Comparison of ENCODE assay signal across 26 cellular contexts in genomic region chr10:126921974-126922525, GRCh38. TPM values are rescaled to one million over a fixed set of nuclear protein-coding genes. Genes with fewer than 3 reads are reported as not detected.
A peak's percentile ranks its signal among the peaks of the same experiment; 100 is the strongest.
DNase-seq lines count a peak whose midpoint lies in the region; ATAC-seq and TF ChIP-seq lines count a peak whose summit lies in the region.
"Had no signal": no experiment of that assay in that cellular context is flagged by ENCODE, and none has a peak within 500 bp of the region (broad histone marks: within the 10 kb centered on the region; RNA-seq: fewer than 3 reads in every experiment).

No MANE protein-coding gene starts in this region.

- H3K27me3 ChIP-seq in AG04450 (ENCODE audit: control insufficient read depth, insufficient read depth, low read length), result no peaks in the 10 kb centered on the region
- no peaks in the 10 kb centered on the region for H3K27me3 ChIP-seq in HCT116 (ENCODE audit: insufficient read depth, low read length)
- no peaks in the 10 kb centered on the region for H3K27me3 ChIP-seq in brain microvascular endothelial cell (replicated peaks)
- H3K27me3 ChIP-seq: BLaER1 treated with 17β-estradiol and CSF1 and Interleukin-3, amounts not matched to agents 10 nM and 100 nM; hepatocyte; right atrium auricular region; upper lobe of left lung had no signal

- 0 out of 2 replicates have a peak, but pooled peaks have one; percentile 25 for ATAC-seq in HCT116
- ATAC-seq: activated T-cell treated with anti-CD3 and anti-CD28 coated beads, Interleukin-2, amount 50 U/mL, for 4 hours; natural killer cell treated with Interleukin-12 subunit alpha and Interleukin-12 subunit beta and Interleukin-15 and Interleukin-18, amount 100 ng/mL, for 72 hours; Panc1; stimulated activated effector memory CD8-positive, alpha-beta T cell treated with anti-CD3 and anti-CD28 coated beads, Interleukin-12 subunit alpha, Interleukin-12 subunit beta, amount 100 ng/mL, for 72 hours had no signal

- H3K9ac ChIP-seq in HCT116 (ENCODE audit: low read length), result no peak overlapping the region
- H3K9ac ChIP-seq: BLaER1 treated with 17β-estradiol and CSF1 and Interleukin-3, amounts not matched to agents 10 nM and 100 nM had no signal

- in situ Hi-C loops in brain microvascular endothelial cell (cut with HindIII; ENCODE audit: low pct_ligation_motif_present, low sequenced_read_pairs), result no loop called here

- H4K20me1 ChIP-seq in HCT116 (ENCODE audit: insufficient read depth), result no peaks in the 10 kb centered on the region
- H4K20me1 ChIP-seq: BLaER1 treated with 17β-estradiol and CSF1 and Interleukin-3, amounts not matched to agents 10 nM and 100 nM had no signal

- H3K36me3 ChIP-seq in HCT116 (ENCODE audit: control insufficient read depth in 1 of 2, insufficient read depth in 2 of 2, low read length in 2 of 2), result no peaks in the 10 kb centered on the region; a peak in 1 of 4 replicates
- peaks cover 4% of the 10 kb centered on the region for H3K36me3 ChIP-seq in brain microvascular endothelial cell (replicated peaks)
- H3K36me3 ChIP-seq: BLaER1 treated with 17β-estradiol and CSF1 and Interleukin-3, amounts not matched to agents 10 nM and 100 nM; right atrium auricular region had no signal

- peaks cover 57% of the 10 kb centered on the region for H3K79me2 ChIP-seq in HCT116 (ENCODE audit: insufficient read depth, low read length)

- peak; percentile 64 for DNase-seq in AG04450 (ENCODE audit: low read depth, low spot score)
- DNase-seq in HCT116 (ENCODE audit: low read depth, low spot score), result peak; percentile 29
- peak; percentile 88 for DNase-seq in brain microvascular endothelial cell
- peak; percentile 41 for DNase-seq in glomerular visceral epithelial cell (ENCODE audit: extremely low spot score)
- no peak for DNase-seq in kidney glomerular epithelial cell (lab: John Stamatoyannopoulos, UW)
- DNase-seq in NCI-H2107 treated with DMSO at 0.1 percent for 48 hours (lab: John Stamatoyannopoulos, UW; ENCODE audit: unreplicated experiment), result no peak
- no peak for DNase-seq in activated T-cell treated with anti-CD3 and anti-CD28 coated beads for 4 hours
- no peak for DNase-seq in SK-N-DZ (ENCODE audit: low spot score)
- DNase-seq: activated CD4-positive, alpha-beta T cell treated with anti-CD3 and anti-CD28 coated beads for 4 hours; activated T-cell treated with anti-CD3 and anti-CD28 coated beads, Interleukin-2, amount 50 U/mL, for 4 hours; amygdala; DND-41; effector memory CD4-positive, alpha-beta T cell; left ventricle myocardium inferior; NCI-H1417 treated with DMSO at 0.1 percent for 48 hours; NCI-H524 treated with DMSO at 0.1 percent for 48 hours; stimulated activated CD4-positive, alpha-beta T cell treated with anti-CD3 and anti-CD28 coated beads, Interleukin-4, amount 100 ng/mL, for 24 hours; T-helper 2 cell; upper lobe of left lung had no signal

- H3K4me1 ChIP-seq in HCT116 (ENCODE audit: control insufficient read depth in 1 of 2, insufficient read depth in 2 of 2, low read length in 2 of 2), result no peaks in the 10 kb centered on the region
- H3K4me1 ChIP-seq: BLaER1 treated with 17β-estradiol and CSF1 and Interleukin-3, amounts not matched to agents 10 nM and 100 nM had no signal

- POLR2A ChIA-PET in AG04450 (lab: Yijun Ruan, JAX) (interaction anchor here (0.6 to 1.0 kb wide), 5 partner anchors 9 to 859 kb away, joined by 4 to 18 read pairs (median 5); no protein-coding TSS in a partner anchor), HCT116 (lab: Charles Lee) (interaction anchor here (0.7 kb wide), 1 partner anchor 18 kb away, joined by 3 read pairs; no protein-coding TSS in a partner anchor)

- no peaks in the 10 kb centered on the region; the same call in 1 of the 2 replicates for H3K9me3 ChIP-seq in AG04450 (ENCODE audit: control insufficient read depth, insufficient read depth, low read length)
- H3K9me3 ChIP-seq in HCT116 (ENCODE audit: control insufficient read depth in 1 of 2, insufficient read depth in 1 of 2, low read depth in 1 of 2, low read length in 2 of 2), result no peaks in the 10 kb centered on the region
- H3K9me3 ChIP-seq: left ventricle myocardium inferior, right atrium auricular region, upper lobe of left lung had no signal

- no peak overlapping the region for H3K4me2 ChIP-seq in HCT116 (ENCODE audit: low read length)
- H3K4me2 ChIP-seq: BLaER1 treated with 17β-estradiol and CSF1 and Interleukin-3, amounts not matched to agents 10 nM and 100 nM; hepatocyte had no signal

- H3K4me3 ChIP-seq in AG04450 (ENCODE audit: low read depth, low read length) (no peak overlapping the region), HCT116 (replicated peaks in 1 of 2; ENCODE audit: low read depth in 1 of 2, low read length in 2 of 2) (no peak overlapping the region), brain microvascular endothelial cell (ENCODE audit: low read depth, low read length) (no peak overlapping the region)
- H3K4me3 ChIP-seq: BLaER1 treated with 17β-estradiol and CSF1 and Interleukin-3, amounts not matched to agents 10 nM and 100 nM; hepatocyte; left ventricle myocardium inferior; right atrium auricular region; upper lobe of left lung had no signal

- RAD21 ChIA-PET in HCT116 (lab: Charles Lee; ENCODE audit: low non-redundant PET in 1 of 2, low total read pairs in 2 of 2, uncharacterized antibody in 2 of 2, unreplicated experiment in 2 of 2), result no interaction called here

- H3K27ac ChIP-seq in AG04450 (ENCODE audit: low read depth, low read length), result peak overlapping the region; percentile 57
- no peak overlapping the region for H3K27ac ChIP-seq in HCT116 (ENCODE audit: low read depth, low read length)
- no peak overlapping the region for H3K27ac ChIP-seq in brain microvascular endothelial cell
- H3K27ac ChIP-seq: BLaER1 treated with 17β-estradiol and CSF1 and Interleukin-3, amounts not matched to agents 10 nM and 100 nM; hepatocyte; left ventricle myocardium inferior; right atrium auricular region; upper lobe of left lung had no signal

- TF ChIP-seq RAD21 in HCT116 (IDR thresholded peaks at IDR 0.05; ENCODE audit: low read depth), result no peak

- H2AFZ ChIP-seq in HCT116 (ENCODE audit: low read depth, low read length, poor library complexity, severe bottlenecking), result no peak overlapping the region
- H2AFZ ChIP-seq: hepatocyte had no signal

- BruUV-seq in HCT116 (replicated peaks; lab: Mats Ljungman, UMichigan), result no TSS peak

- no peak for TF ChIP-seq CTCF in AG04450 (IDR thresholded peaks at IDR 0.05; ENCODE audit: low read depth, low read length)
- no peak for TF ChIP-seq CTCF in HCT116 (IDR thresholded peaks at IDR 0.05 in 2 of 3, conservative IDR thresholded peaks at IDR 0.05 in 1 of 3; ENCODE audit: borderline replicate concordance in 1 of 3, insufficient read depth in 1 of 3, low read depth in 2 of 3, low read length in 2 of 3)
- no peak for TF ChIP-seq CTCF in brain microvascular endothelial cell (IDR thresholded peaks at IDR 0.05; ENCODE audit: low read depth, low read length, missing control alignments)

- no peaks in the 10 kb centered on the region for H3K9me2 ChIP-seq in HCT116 (ENCODE audit: insufficient read depth)

- no peak for TF ChIP-seq POLR2A in HCT116 (IDR thresholded peaks at IDR 0.05; ENCODE audit: borderline replicate concordance, extremely low read depth, insufficient read depth, insufficient read length)

- intact Hi-C loops in HCT116 (cut with micrococcal nuclease), result no loop called here

- CTCF ChIA-PET in AG04450 (lab: Charles Lee) (no interaction called here), HCT116 (lab: Charles Lee) (no interaction called here)

TF ChIP-seq in HCT116, 20 proteins besides CTCF, POLR2A, EP300 and RAD21:
- no peak for TF ChIP-seq YY1 (IDR thresholded peaks at IDR 0.05; ENCODE audit: extremely low read depth, insufficient replicate concordance, low read depth, low read length)
- TF ChIP-seq, protein P1, sequence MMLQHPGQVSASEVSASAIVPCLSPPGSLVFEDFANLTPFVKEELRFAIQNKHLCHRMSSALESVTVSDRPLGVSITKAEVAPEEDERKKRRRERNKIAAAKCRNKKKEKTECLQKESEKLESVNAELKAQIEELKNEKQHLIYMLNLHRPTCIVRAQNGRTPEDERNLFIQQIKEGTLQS (IDR thresholded peaks at IDR 0.05), result peak; percentile 32; the same call in 1 of the 2 replicates
- TF ChIP-seq CEBPB (IDR thresholded peaks at IDR 0.05; ENCODE audit: low read depth), result peak; percentile 68; the same call in 1 of the 2 replicates

RNA-seq across cellular contexts. Expression of gene DOCK1, which starts 16.8 kb away (rescaled TPM):
- polyA plus RNA-seq in AG04450 (2011; rRNA removed), result 37.9 and 47.2 TPM in 2 replicates
- polyA minus RNA-seq in AG04450 (2011; rRNA and poly(A)+ RNA removed), result 81.4 and 82.8 TPM in 2 replicates
- 46.5 TPM for total RNA-seq in HCT116 (2021; ENCODE audit: unreplicated experiment)
- 18.2 and 23.4 TPM in 2 replicates for polyA plus RNA-seq in HCT116 (2012)
- 0.01 TPM in 1 of 2 replicates, not detected in the other for polyA plus RNA-seq in SK-N-DZ (2014; cell fraction: cytosol; rRNA removed)
- not detected in 2 replicates for polyA plus RNA-seq in SK-N-DZ (2014; cell fraction: nucleus; rRNA removed)
- polyA plus RNA-seq: IgD-negative memory B cell had no signal

Comparison
In these comparisons a context has a peak if more than half of its experiments do, and no peak if none do; other contexts are left out.
1. DNase-seq: peak in AG04450 (single experiment), HCT116 (single experiment), brain microvascular endothelial cell (single experiment) and glomerular visceral epithelial cell (single experiment); none in kidney glomerular epithelial cell (single experiment), NCI-H2107 treated with DMSO at 0.1 percent for 48 hours (single experiment), activated T-cell treated with anti-CD3 and anti-CD28 coated beads for 4 hours (single experiment) and SK-N-DZ (single experiment).